Comparison of ENCODE assay signal across 23 cellular contexts in genomic region chr19:56764296-56764695, GRCh38.
DNase-seq lines count a peak whose midpoint lies in the region; TF ChIP-seq lines count a peak whose summit lies in the region.
"Had no signal": no experiment of that assay in that cellular context is flagged by ENCODE, and none has a peak within 500 bp of the region (broad histone marks: within the 10 kb centered on the region; RNA-seq: fewer than 3 reads in every experiment).

No MANE protein-coding gene starts in this region.

- H3K27ac ChIP-seq in C4-2B: no peak overlapping the region
- H3K27ac ChIP-seq in WERI-Rb-1: no peak overlapping the region
- no peak overlapping the region for H3K27ac ChIP-seq in tibial nerve
- H3K27ac ChIP-seq: cardiac muscle cell, colonic mucosa, epithelial cell of prostate, psoas muscle, transverse colon had no signal

- peaks cover 23% of the 10 kb centered on the region for H3K36me3 Mint-ChIP-seq in HFFc6 (ENCODE audit: low read depth)

- H3K4me1 Mint-ChIP-seq in HFFc6 (ENCODE audit: low read depth): no peaks in the 10 kb centered on the region

- WGBS in tibial nerve, 2 donors: 62 to 70% methylated on average over 1 of the region's 1 CpG

- H3K36me3 ChIP-seq in WERI-Rb-1: no peaks in the 10 kb centered on the region; the same call in 1 of the 2 replicates
- peaks cover 0 to 6% (median 0%) of the 10 kb centered on the region in 3 donors for H3K36me3 ChIP-seq in tibial nerve
- H3K36me3 ChIP-seq: cardiac muscle cell, colonic mucosa, transverse colon had no signal

- no peak for TF ChIP-seq POLR2A in tibial nerve (IDR thresholded peaks at IDR 0.05)

- no peak overlapping the region for H3K4me3 Mint-ChIP-seq in HFFc6
- H3K4me3 Mint-ChIP-seq: activated CD4-positive, alpha-beta T cell treated with anti-CD3 and anti-CD28 coated beads, Interleukin-2, amount 10 ng/mL, durations not matched to agents 7 days and 5 days had no signal

- TF ChIP-seq CTCF in C4-2B (conservative IDR thresholded peaks at IDR 0.05): peak; percentile 34
- TF ChIP-seq CTCF in HFFc6 (IDR thresholded peaks at IDR 0.05): peak; percentile 22; the same call in 1 of the 2 replicates
- 0 out of 2 replicates have a peak, but pooled peaks have one; percentile 12 for TF ChIP-seq CTCF in WERI-Rb-1 (IDR thresholded peaks at IDR 0.05; ENCODE audit: low read depth, low read length)
- no peak for TF ChIP-seq CTCF in tibial nerve (IDR thresholded peaks at IDR 0.05)

- no peak for TF ChIP-seq EP300 in tibial nerve (IDR thresholded peaks at IDR 0.05)

- peaks cover 78% of the 10 kb centered on the region for H3K9me3 Mint-ChIP-seq in HFFc6

- peaks cover 2% of the 10 kb centered on the region for H3K27me3 Mint-ChIP-seq in HFFc6 (ENCODE audit: insufficient read depth)
- H3K27me3 Mint-ChIP-seq: activated CD4-positive, alpha-beta T cell treated with anti-CD3 and anti-CD28 coated beads, Interleukin-2, amount 10 ng/mL, durations not matched to agents 7 days and 5 days had no signal

- H3K4me1 ChIP-seq in tibial nerve: no peaks in the 10 kb centered on the region
- H3K4me1 ChIP-seq: colonic mucosa, psoas muscle had no signal

- no peak overlapping the region for H3K4me3 ChIP-seq in WERI-Rb-1 (ENCODE audit: low read depth, low read length)
- H3K4me3 ChIP-seq in tibial nerve: no peak overlapping the region
- H3K4me3 ChIP-seq: cardiac muscle cell had no signal

- no peak overlapping the region for H3K27ac Mint-ChIP-seq in HFFc6
- H3K27ac Mint-ChIP-seq: activated naive CD8-positive, alpha-beta T cell treated with anti-CD3 and anti-CD28 coated beads for 36 hours had no signal

- H3K27me3 ChIP-seq in WERI-Rb-1 (ENCODE audit: insufficient read depth, low read depth, severe bottlenecking): no peaks in the 10 kb centered on the region
- no peaks in the 10 kb centered on the region for H3K27me3 ChIP-seq in tibial nerve
- H3K27me3 ChIP-seq: cardiac muscle cell, colonic mucosa, transverse colon had no signal

- DNase-seq in HFFc6 (no peak), WERI-Rb-1 (no peak), kidney tubule cell (ENCODE audit: low spot score) (peak; percentile 77), tibial nerve (ENCODE audit: low spot score in 2 of 2) (no peak), glomerular visceral epithelial cell (ENCODE audit: extremely low spot score) (no peak), NCI-H345 (lab: John Stamatoyannopoulos, UW) (no peak), COLO668 (lab: John Stamatoyannopoulos, UW; ENCODE audit: unreplicated experiment) (no peak)
- DNase-seq: activated CD4-positive, alpha-beta T cell treated with anti-CD3 and anti-CD28 coated beads, Interleukin-2, amount 10 ng/mL, durations not matched to agents 7 days and 5 days; activated naive CD8-positive, alpha-beta T cell treated with anti-CD3 and anti-CD28 coated beads for 36 hours; aorta; colonic mucosa; COR-L47; effector CD8-positive, alpha-beta T cell; islet precursor cell; KBM-7; left ventricle myocardium superior; NCI-H526; psoas muscle; stimulated activated CD4-positive, alpha-beta T cell treated with anti-CD3 and anti-CD28 coated beads, Interleukin-4, amount 100 ng/mL, for 1 hour; transverse colon had no signal

- H3K9me3 ChIP-seq in WERI-Rb-1 (ENCODE audit: severe bottlenecking): peaks cover 12% of the 10 kb centered on the region
- H3K9me3 ChIP-seq in tibial nerve: peaks cover 0 to 63% (median 3%) of the 10 kb centered on the region in 4 donors
- H3K9me3 ChIP-seq: colonic mucosa had no signal

Comparison
In these comparisons a context has a peak if more than half of its experiments do, and no peak if none do; other contexts are left out.
1. CTCF ChIP-seq: peak in C4-2B (single experiment), HFFc6 (single experiment) and WERI-Rb-1 (single experiment); none in tibial nerve (0 of 5).